Comparison of ENCODE assay signal across 8 cellular contexts in the genomic region with DNA sequence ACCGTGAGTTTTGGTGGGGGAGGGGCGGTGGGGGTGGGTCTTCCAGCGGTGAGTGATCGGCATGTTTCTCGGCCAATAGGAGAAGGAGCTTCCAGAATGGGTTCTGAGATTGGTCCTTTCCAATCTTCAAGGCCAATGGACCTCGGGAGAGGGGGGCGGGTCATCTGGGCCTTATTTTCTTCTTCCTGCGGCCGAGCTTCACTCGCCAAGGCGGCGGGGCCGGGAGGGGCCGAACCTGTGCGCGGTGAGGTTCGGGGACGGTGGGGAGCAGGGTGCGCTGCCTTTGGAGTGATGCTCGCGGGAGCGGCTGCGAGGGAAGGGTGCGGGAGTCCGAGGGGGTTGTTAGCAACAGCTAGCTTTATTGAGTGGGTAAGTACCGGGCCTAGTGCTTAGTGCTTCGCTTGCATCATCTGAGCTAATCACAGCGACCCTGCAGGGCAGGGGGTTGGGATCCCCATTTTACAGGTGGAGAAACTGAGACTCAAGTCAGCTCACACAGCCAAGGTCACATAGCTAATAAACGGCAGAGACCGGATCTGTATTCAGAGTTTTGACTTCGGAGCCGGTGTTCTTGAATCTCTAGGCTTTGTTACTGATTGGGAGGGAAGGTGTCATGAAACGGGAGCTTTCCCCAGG. TPM values are rescaled to one million over a fixed set of nuclear protein-coding genes. Genes with fewer than 3 reads are reported as not detected.
DNase-seq lines count a peak whose midpoint lies in the region; ATAC-seq and TF ChIP-seq lines count a peak whose summit lies in the region.

No MANE protein-coding gene starts in this region.

- ATAC-seq in GM19025 (IDR thresholded peaks at IDR 0.05; ENCODE audit: low read depth, unreplicated experiment) (peak; percentile 38), HG03280 (IDR thresholded peaks at IDR 0.05; ENCODE audit: unreplicated experiment) (peak; percentile 68)

- peaks cover 1% of the 10 kb centered on the region for H3K36me3 ChIP-seq in kidney epithelial cell (ENCODE audit: control insufficient read depth, insufficient read depth, low read length)

- DNase-seq in AG09319 (ENCODE audit: extremely low read depth, low read depth) (peak; percentile 97), NCI-H345 (lab: John Stamatoyannopoulos, UW) (peak; percentile 98), cerebellum (ENCODE audit: low spot score) (peak; percentile 99), kidney epithelial cell (ENCODE audit: low read depth) (peak; percentile 87)
- DNase-seq in activated CD4-positive, CD25-positive, alpha-beta regulatory T cell treated with anti-CD3 and anti-CD28 coated beads, Interleukin-2, amount 50 U/mL, for 16 hours (ENCODE audit: low read depth, low spot score), result peak; percentile 87
- DNase-seq in stimulated activated CD4-positive, alpha-beta T cell treated with anti-CD3 and anti-CD28 coated beads, Interleukin-15, amount 100 ng/mL, for 48 hours (ENCODE audit: low read depth in 2 of 2), result peak; percentile 90 to 91

- TF ChIP-seq CTCF in AG09319 (IDR thresholded peaks at IDR 0.05; ENCODE audit: low read depth, low read length) (no peak), kidney epithelial cell (IDR thresholded peaks at IDR 0.05; ENCODE audit: insufficient read depth, low read length, poor library complexity, severe bottlenecking) (no peak)

- H3K4me3 ChIP-seq in kidney epithelial cell (ENCODE audit: low read depth, low read length), result peak overlapping the region; percentile 58

- H3K27me3 ChIP-seq in kidney epithelial cell (ENCODE audit: control insufficient read depth, insufficient read depth, low read length), result no peaks in the 10 kb centered on the region

RNA-seq across cellular contexts. Expression of a gene that starts 0.5 kb away (rescaled TPM):
- total RNA-seq in cerebellum (43.4 TPM), kidney epithelial cell (42.9 and 48.4 TPM in 2 replicates)

RNA-seq across cellular contexts. Expression of a gene that starts 56.9 kb away (rescaled TPM):
- total RNA-seq in cerebellum (49.1 TPM), kidney epithelial cell (13.8 and 15.0 TPM in 2 replicates)

Comparison
In these comparisons a context has a peak if more than half of its experiments do, and no peak if none do; other contexts are left out.
1. Peak in every context shown above with its lines: DNase-seq, ATAC-seq and H3K4me3 ChIP-seq.